8 cellular contexts compared by ENCODE assay signal in the genomic region with DNA sequence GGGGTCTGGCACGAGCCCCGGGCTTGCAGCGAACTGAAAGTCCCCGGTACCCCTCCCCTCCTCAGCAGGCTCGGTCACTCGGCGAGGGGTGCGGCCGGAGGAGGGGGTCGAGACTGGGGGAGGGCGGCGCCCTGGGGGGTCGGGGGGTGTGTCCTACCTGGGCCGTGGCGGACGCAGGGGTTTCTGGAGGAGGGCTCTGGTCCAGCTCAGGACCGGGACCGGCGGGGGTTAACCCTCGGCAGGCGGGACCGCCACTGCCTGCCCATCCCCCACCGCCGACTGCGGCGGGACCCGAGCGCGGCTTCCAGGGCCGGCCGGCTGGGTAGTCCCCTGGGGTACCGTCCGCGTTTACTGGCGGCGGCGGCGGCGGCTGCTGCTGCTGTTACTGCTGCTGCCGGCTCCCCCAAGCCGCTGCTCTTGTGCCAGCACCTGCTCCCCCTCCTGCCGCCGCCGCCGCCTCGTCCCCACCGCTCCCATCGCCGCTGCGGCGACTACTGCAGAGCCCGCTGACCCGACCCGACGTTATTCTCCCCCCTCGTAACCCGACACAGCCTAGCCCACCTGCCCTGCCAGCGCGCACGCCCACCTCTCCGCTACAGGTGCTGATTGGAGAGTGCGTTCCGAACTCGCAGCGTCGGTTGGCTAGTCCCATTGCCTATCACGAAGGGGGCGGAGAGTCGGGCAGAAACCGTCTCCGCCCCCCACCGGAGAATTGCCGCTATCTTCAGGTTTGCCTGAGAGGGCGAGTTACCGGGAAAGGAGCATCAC. TPM values are rescaled to one million over a fixed set of nuclear protein-coding genes. Genes with fewer than 3 reads are reported as not detected.
DNase-seq lines count a peak whose midpoint lies in the region; ATAC-seq, FAIRE-seq and TF ChIP-seq lines count a peak whose summit lies in the region.

A gene (minus strand): TSS at position 498 of the 768 bp plus-strand sequence. CDS start 42,161 bp downstream, outside the sequence.

- H3K9me3 ChIP-seq in WERI-Rb-1 (ENCODE audit: severe bottlenecking) (no peaks in the 10 kb centered on the region), smooth muscle cell (replicated peaks; ENCODE audit: low read depth) (no peaks in the 10 kb centered on the region)

- peak; percentile 89 for ATAC-seq in GM18873 (IDR thresholded peaks at IDR 0.05; ENCODE audit: low FRiP score, unreplicated experiment)
- peak; percentile 93 for ATAC-seq in HG03139 (IDR thresholded peaks at IDR 0.05; ENCODE audit: unreplicated experiment)

- H4K20me1 ChIP-seq in smooth muscle cell (ENCODE audit: low read depth): peaks cover 36% of the 10 kb centered on the region

- H3K27ac ChIP-seq in WERI-Rb-1 (peak within 1 kb of the TSS; percentile 71), smooth muscle cell (ENCODE audit: low read depth) (peak within 1 kb of the TSS; percentile 55)

- peak within 1 kb of the TSS; percentile 97 for H2AFZ ChIP-seq in smooth muscle cell (ENCODE audit: low read depth)

- DNase-seq in ACHN (peak; percentile 98), NCI-H2227 (lab: John Stamatoyannopoulos, UW; ENCODE audit: unreplicated experiment) (peak; percentile 98), WERI-Rb-1 (peak; percentile 99), bronchial epithelial cell (ENCODE audit: low read depth) (peak; percentile 94), iPS-NIHi7 (ENCODE audit: extremely low spot score) (peak; percentile 96), smooth muscle cell (lab: John Stamatoyannopoulos, UW; ENCODE audit: unreplicated experiment) (peak; percentile 87)

- H3K9ac ChIP-seq in smooth muscle cell (ENCODE audit: low read depth): peak within 1 kb of the TSS; percentile 58

- peak within 1 kb of the TSS; percentile 86 for H3K4me3 ChIP-seq in WERI-Rb-1 (ENCODE audit: low read depth, low read length)
- H3K4me3 ChIP-seq in bronchial epithelial cell (ENCODE audit: low read depth, low read length): peak within 1 kb of the TSS; percentile 76
- H3K4me3 ChIP-seq in smooth muscle cell: peak within 1 kb of the TSS; percentile 89

- no peaks in the 10 kb centered on the region for H3K27me3 ChIP-seq in WERI-Rb-1 (ENCODE audit: insufficient read depth, low read depth, severe bottlenecking)
- H3K27me3 ChIP-seq in bronchial epithelial cell (ENCODE audit: control insufficient read depth, insufficient read depth, low read length): no peaks in the 10 kb centered on the region
- no peaks in the 10 kb centered on the region for H3K27me3 ChIP-seq in smooth muscle cell (ENCODE audit: low read depth)

- peaks cover 15% of the 10 kb centered on the region for H3K4me1 ChIP-seq in smooth muscle cell (ENCODE audit: low read depth)

- in situ Hi-C loops in ACHN (cut with HindIII; ENCODE audit: low pct_ligation_motif_present, low pct_unique_long_range_greater_than_20kb, low sequenced_read_pairs): no loop called here

- WGBS in smooth muscle cell (ENCODE audit: low lambda C conversion rate): 2% methylated on average over 62 of the region's 75 CpGs

- FAIRE-seq in bronchial epithelial cell (lab: Jason Lieb, UNC): no peak

- H3K79me2 ChIP-seq in smooth muscle cell (ENCODE audit: low read depth): peaks cover 39% of the 10 kb centered on the region

- peak within 1 kb of the TSS; percentile 94 for H3K4me2 ChIP-seq in smooth muscle cell

- no peak for TF ChIP-seq CTCF in WERI-Rb-1 (IDR thresholded peaks at IDR 0.05; ENCODE audit: low read depth, low read length)
- TF ChIP-seq CTCF in bronchial epithelial cell (IDR thresholded peaks at IDR 0.05; ENCODE audit: insufficient read depth, low read length, severe bottlenecking): no peak
- TF ChIP-seq CTCF in smooth muscle cell (IDR thresholded peaks at IDR 0.05; ENCODE audit: borderline replicate concordance, insufficient read depth, poor library complexity, severe bottlenecking): no peak

- H3K36me3 ChIP-seq in WERI-Rb-1 (no peaks in the 10 kb centered on the region), bronchial epithelial cell (ENCODE audit: control insufficient read depth, insufficient read depth, low read length) (no peaks in the 10 kb centered on the region), smooth muscle cell (ENCODE audit: low read depth) (no peaks in the 10 kb centered on the region)

- peaks cover 4% of the 10 kb centered on the region for H3F3A ChIP-seq in smooth muscle cell (ENCODE audit: low read depth)

RNA-seq across cellular contexts. Expression of the gene that starts here (rescaled TPM):
- 7.9 and 8.8 TPM in 2 replicates for total RNA-seq in bronchial epithelial cell
- total RNA-seq in smooth muscle cell: 10.3 and 11.1 TPM in 2 replicates
- polyA plus RNA-seq in smooth muscle cell: 5.7 and 6.6 TPM in 2 replicates

Comparison
In these comparisons a context has a peak if more than half of its experiments do, and no peak if none do; other contexts are left out.
1. Peak in every context shown above with its lines: DNase-seq, ATAC-seq, H3K4me3 ChIP-seq and H3K27ac ChIP-seq.